ENCODE assay signal across 30 cellular contexts in the genomic region with DNA sequence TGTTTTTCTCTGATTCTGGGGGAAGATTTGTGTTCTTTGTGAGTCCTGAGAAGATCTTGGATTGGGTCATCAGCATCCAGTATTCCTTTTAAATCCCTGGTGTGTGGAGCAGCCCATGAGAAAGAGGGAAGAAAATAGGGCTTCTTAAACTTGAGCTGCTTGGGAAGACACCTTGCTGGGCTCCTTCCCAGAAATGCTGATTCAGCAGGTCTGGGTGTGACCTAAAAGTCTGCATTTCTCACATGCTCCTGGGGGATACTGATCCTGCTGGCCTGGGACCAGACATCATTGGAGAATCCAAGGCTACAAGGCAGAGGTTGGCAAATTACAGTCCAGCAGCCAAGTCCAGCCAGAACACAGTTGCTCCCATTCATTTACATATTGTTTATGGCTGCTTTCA.
"Had no signal": no experiment of that assay in that cellular context is flagged by ENCODE, and none has a peak within 500 bp of the region (broad histone marks: within the 10 kb centered on the region; RNA-seq: fewer than 3 reads in every experiment).

No MANE protein-coding gene starts in this region.

- H3K9me3 Mint-ChIP-seq: activated CD4-positive, alpha-beta T cell treated with anti-CD3 and anti-CD28 coated beads, Interleukin-2, amount 10 ng/mL, durations not matched to agents 24 days and 14 days; activated CD8-positive, alpha-beta T cell treated with anti-CD3 and anti-CD28 coated beads for 36 hours; activated naive CD4-positive, alpha-beta T cell treated with anti-CD3 and anti-CD28 coated beads, Interleukin-2, amount 10 ng/mL, durations not matched to agents 7 days and 5 days; activated naive CD8-positive, alpha-beta T cell treated with anti-CD3 and anti-CD28 coated beads, Interleukin-2, amount 50 U/mL, for 24 hours; activated T-helper 1 cell treated with anti-CD3 and anti-CD28 coated beads, Interleukin-12 subunit alpha, Interleukin-12 subunit beta, Interleukin-2, Interleukin-4 antibody, amounts not matched to agents 30 ng/mL and 10 ng/mL and 1 ng/mL, durations not matched to agents 14 hours and 24 hours and 36 hours; T-helper 1 cell treated with Interleukin-12 subunit alpha and Interleukin-12 subunit beta and Interleukin-4 antibody, amounts not matched to agents 30 μg/mL and 1 μg/mL, for 36 hours; T-helper 2 cell treated with Interferon-gamma antibody and Interleukin-4, amounts not matched to agents 5 μg/mL and 100 μg/mL, for 36 hours had no signal

- H3K27ac ChIP-seq: brain microvascular endothelial cell, Peyer's patch, SJSA1 had no signal

- H3K4me2 ChIP-seq: SK-N-SH had no signal

- H3K4me1 ChIP-seq: SJSA1 had no signal

- H3K36me3 Mint-ChIP-seq: activated naive CD4-positive, alpha-beta T cell treated with anti-CD3 and anti-CD28 coated beads, Interleukin-2, amount 10 ng/mL, durations not matched to agents 7 days and 5 days; activated naive CD8-positive, alpha-beta T cell had no signal

- H3K27ac Mint-ChIP-seq: activated CD4-positive, alpha-beta T cell treated with anti-CD3 and anti-CD28 coated beads, Interleukin-2, amount 10 ng/mL, durations not matched to agents 24 days and 14 days; activated CD8-positive, alpha-beta T cell treated with anti-CD3 and anti-CD28 coated beads for 36 hours; activated naive CD4-positive, alpha-beta T cell treated with anti-CD3 and anti-CD28 coated beads, Interleukin-2, amount 10 ng/mL, durations not matched to agents 7 days and 5 days; activated naive CD8-positive, alpha-beta T cell treated with anti-CD3 and anti-CD28 coated beads, Interleukin-2, amount 50 U/mL, for 24 hours; activated T-helper 1 cell treated with anti-CD3 and anti-CD28 coated beads, Interleukin-12 subunit alpha, Interleukin-12 subunit beta, Interleukin-2, Interleukin-4 antibody, amounts not matched to agents 30 ng/mL and 10 ng/mL and 1 ng/mL, durations not matched to agents 14 hours and 24 hours and 36 hours; T-helper 1 cell treated with Interleukin-12 subunit alpha and Interleukin-12 subunit beta and Interleukin-4 antibody, amounts not matched to agents 30 μg/mL and 1 μg/mL, for 36 hours; T-helper 2 cell treated with Interferon-gamma antibody and Interleukin-4, amounts not matched to agents 5 μg/mL and 100 μg/mL, for 36 hours had no signal

- ATAC-seq: activated CD8-positive, alpha-beta T cell treated with anti-CD3 and anti-CD28 coated beads for 36 hours; activated naive CD8-positive, alpha-beta T cell treated with anti-CD3 and anti-CD28 coated beads, Interleukin-2, amount 50 U/mL, for 24 hours; PC-3 had no signal

- DNase-seq: activated CD4-positive, alpha-beta T cell treated with anti-CD3 and anti-CD28 coated beads, Interleukin-2, amount 10 ng/mL, durations not matched to agents 24 days and 14 days; activated CD4-positive, alpha-beta T cell treated with anti-CD3 and anti-CD28 coated beads, Interleukin-2, amount 50 U/mL, for 4 hours; activated CD8-positive, alpha-beta T cell treated with anti-CD3 and anti-CD28 coated beads for 36 hours; activated naive CD4-positive, alpha-beta T cell treated with anti-CD3 and anti-CD28 coated beads, Interleukin-2, amount 10 ng/mL, durations not matched to agents 7 days and 5 days; activated naive CD8-positive, alpha-beta T cell treated with anti-CD3 and anti-CD28 coated beads, Interleukin-2, amount 50 U/mL, for 24 hours; activated T-cell treated with anti-CD3 and anti-CD28 coated beads, Interleukin-2, amount 50 U/mL, for 1 hour; anterior cingulate cortex; brain microvascular endothelial cell; central memory CD4-positive, alpha-beta T cell; Kasumi-1; MG63; NCI-H1048; NCI-H1105 treated with DMSO at 0.1 percent for 48 hours; NCI-H1436; NCI-H1694 treated with DMSO at 0.1 percent for 48 hours; NCI-H2029; NCI-H345; NCI-H524 treated with DMSO at 0.1 percent for 48 hours; NK-92 treated with Interleukin-12 subunit alpha and Interleukin-12 subunit beta, amount 100 ng/mL, for 24 hours; PC-3; Peyer's patch; RPMI8226; SHP77 treated with DMSO at 0.1 percent for 48 hours; SK-N-SH had no signal

- H3K4me3 Mint-ChIP-seq: activated CD4-positive, alpha-beta T cell treated with anti-CD3 and anti-CD28 coated beads, Interleukin-2, amount 10 ng/mL, durations not matched to agents 24 days and 14 days; activated CD8-positive, alpha-beta T cell treated with anti-CD3 and anti-CD28 coated beads for 36 hours; activated naive CD4-positive, alpha-beta T cell treated with anti-CD3 and anti-CD28 coated beads, Interleukin-2, amount 10 ng/mL, durations not matched to agents 7 days and 5 days; activated naive CD8-positive, alpha-beta T cell; activated naive CD8-positive, alpha-beta T cell treated with anti-CD3 and anti-CD28 coated beads, Interleukin-2, amount 50 U/mL, for 24 hours; activated T-helper 1 cell treated with anti-CD3 and anti-CD28 coated beads, Interleukin-12 subunit alpha, Interleukin-12 subunit beta, Interleukin-2, Interleukin-4 antibody, amounts not matched to agents 30 ng/mL and 10 ng/mL and 1 ng/mL, durations not matched to agents 14 hours and 24 hours and 36 hours; T-helper 1 cell treated with Interleukin-12 subunit alpha and Interleukin-12 subunit beta and Interleukin-4 antibody, amounts not matched to agents 30 μg/mL and 1 μg/mL, for 36 hours; T-helper 2 cell treated with Interferon-gamma antibody and Interleukin-4, amounts not matched to agents 5 μg/mL and 100 μg/mL, for 36 hours had no signal

- H3K27me3 Mint-ChIP-seq: activated CD4-positive, alpha-beta T cell treated with anti-CD3 and anti-CD28 coated beads, Interleukin-2, amount 10 ng/mL, durations not matched to agents 24 days and 14 days; activated CD8-positive, alpha-beta T cell treated with anti-CD3 and anti-CD28 coated beads for 36 hours; activated naive CD4-positive, alpha-beta T cell treated with anti-CD3 and anti-CD28 coated beads, Interleukin-2, amount 10 ng/mL, durations not matched to agents 7 days and 5 days; activated naive CD8-positive, alpha-beta T cell; activated naive CD8-positive, alpha-beta T cell treated with anti-CD3 and anti-CD28 coated beads, Interleukin-2, amount 50 U/mL, for 24 hours had no signal

- H3K9me3 ChIP-seq: MG63, Peyer's patch, SJSA1, SK-N-SH had no signal

- FAIRE-seq: TTC549 had no signal

- H3K36me3 ChIP-seq: brain microvascular endothelial cell, MG63, Peyer's patch, SJSA1 had no signal

- H3K4me3 ChIP-seq: MG63, Peyer's patch, SJSA1 had no signal

- H3K27me3 ChIP-seq: brain microvascular endothelial cell, MG63, Peyer's patch, SJSA1 had no signal

- H3K9ac ChIP-seq: SK-N-SH had no signal
